1 cellular context compared by ENCODE assay signal in genomic region chr4:154348657-154349056, GRCh38.
TF ChIP-seq lines count a peak whose summit lies in the region.

No MANE protein-coding gene starts in this region.

TF ChIP-seq in H1, 55 proteins besides CTCF, POLR2A, EP300 and RAD21:
- TF ChIP-seq SIN3A (conservative IDR thresholded peaks at IDR 0.05 in 1 of 2, IDR thresholded peaks at IDR 0.05 in 1 of 2; ENCODE audit: low read depth in 1 of 2, low read length in 2 of 2) (no peak), EGR1 (IDR thresholded peaks at IDR 0.05; ENCODE audit: borderline replicate concordance, low read depth, low read length) (no peak), KDM1A (IDR thresholded peaks at IDR 0.05; ENCODE audit: borderline replicate concordance, low read length) (no peak), CTBP2 (IDR thresholded peaks at IDR 0.05; ENCODE audit: borderline replicate concordance, insufficient read depth, insufficient read length, low read length) (no peak), TAF1 (IDR thresholded peaks at IDR 0.05; ENCODE audit: low read depth, low read length) (no peak), TAF7 (optimal IDR thresholded peaks at IDR 0.05; ENCODE audit: borderline replicate concordance, low read depth, low read length) (no peak), SRF (IDR thresholded peaks at IDR 0.05; ENCODE audit: low read depth, low read length) (no peak), TCF12 (IDR thresholded peaks at IDR 0.05; ENCODE audit: low read depth, low read length) (no peak), SP2 (IDR thresholded peaks at IDR 0.05; ENCODE audit: low read length) (no peak), JUND (IDR thresholded peaks at IDR 0.05; ENCODE audit: low read length) (no peak)
